ENCODE assay signal across 8 cellular contexts in genomic region chr2:131668794-131669532, GRCh38.
DNase-seq lines count a peak whose midpoint lies in the region; ATAC-seq, FAIRE-seq and TF ChIP-seq lines count a peak whose summit lies in the region.
"Not testable (repeated sequence)": the region's sequence is repeated elsewhere in the genome, so short reads cannot be mapped to it uniquely, and the experiment has no call there.

No MANE protein-coding gene starts in this region.

- TF ChIP-seq EP300 in GM12878 (IDR thresholded peaks at IDR 0.05; ENCODE audit: borderline replicate concordance in 1 of 2, control insufficient read depth in 1 of 2, low read depth in 2 of 2, low read length in 2 of 2) = peak in 1 of 2 experiments; percentile 63; a peak in 2 of 4 replicates

- WGBS in GM12878 (ENCODE audit: insufficient coverage, insufficient replicate concordance, low lambda C conversion rate, missing lambda C conversion rate) = 0% methylated on average over 5 of the region's 5 CpGs
- WGBS in testis, 2 donors = 27 to 29% methylated on average over 5 of the region's 5 CpGs

- not testable (repeated sequence) for TF ChIP-seq CTCF in HCT116 (IDR thresholded peaks at IDR 0.05 in 2 of 3, conservative IDR thresholded peaks at IDR 0.05 in 1 of 3; ENCODE audit: borderline replicate concordance in 1 of 3, insufficient read depth in 1 of 3, low read depth in 2 of 3, low read length in 2 of 3); RWPE2 (IDR thresholded peaks at IDR 0.05; ENCODE audit: poor library complexity, severe bottlenecking); GM12878 (IDR thresholded peaks at IDR 0.05 in 2 of 3, conservative IDR thresholded peaks at IDR 0.05 in 1 of 3; ENCODE audit: control insufficient read depth in 2 of 3, extremely low read depth in 1 of 3, insufficient read depth in 1 of 3, low read depth in 3 of 3, low read length in 3 of 3); fibroblast of pulmonary artery (IDR thresholded peaks at IDR 0.05; ENCODE audit: low read length, missing control alignments); lower lobe of right lung (IDR thresholded peaks at IDR 0.05); testis (IDR thresholded peaks at IDR 0.05)

- not testable (repeated sequence) for H3K36me3 ChIP-seq in CD8-positive, alpha-beta memory T cell (ENCODE audit: insufficient read depth, low read length); HCT116 (ENCODE audit: control insufficient read depth in 1 of 2, insufficient read depth in 2 of 2, low read length in 2 of 2); RWPE2 (ENCODE audit: low read depth); GM12878 (ENCODE audit: control insufficient read depth in 2 of 2, insufficient read depth in 2 of 2, low read length in 1 of 2); lower lobe of right lung; testis (ENCODE audit: low read depth, missing control alignments)

- intact Hi-C loops in HCT116 (cut with micrococcal nuclease); GM12878 (cut with micrococcal nuclease; ENCODE audit: unreplicated experiment); lower lobe of right lung (cut with DNase I); testis (cut with DNase I; ENCODE audit: low total_unique reads): not testable (repeated sequence)

- not testable (repeated sequence) for H3K9me3 ChIP-seq in CD8-positive, alpha-beta memory T cell (ENCODE audit: low read length); HCT116 (ENCODE audit: control insufficient read depth in 1 of 2, insufficient read depth in 1 of 2, low read depth in 1 of 2, low read length in 2 of 2); RWPE2 (ENCODE audit: severe bottlenecking); GM12878 (replicated peaks; ENCODE audit: control insufficient read depth, insufficient read depth, low read length); lower lobe of right lung; testis

- H3K27me3 ChIP-seq in CD8-positive, alpha-beta memory T cell (ENCODE audit: insufficient read depth, low read length, poor library complexity, severe bottlenecking); HCT116 (ENCODE audit: insufficient read depth, low read length); RWPE2 (ENCODE audit: insufficient read depth, poor library complexity, severe bottlenecking); GM12878 (replicated peaks in 1 of 2; ENCODE audit: control insufficient read depth in 2 of 2, insufficient read depth in 2 of 2, low read length in 1 of 2); testis: not testable (repeated sequence)
- peaks cover 17% of the 10 kb centered on the region for H3K27me3 ChIP-seq in lower lobe of right lung (ENCODE audit: low read depth)

- SMC1A ChIA-PET in GM12878 (lab: Charles Lee; ENCODE audit: uncharacterized antibody, unreplicated experiment) = interaction anchor here (0.7 to 1.2 kb wide), 2 partner anchors 13 to 22 kb away, joined by 3 to 4 read pairs; no protein-coding TSS in a partner anchor

- H3K9me2 ChIP-seq in HCT116 (ENCODE audit: insufficient read depth) = not testable (repeated sequence)

- not testable (repeated sequence) for TF ChIP-seq RAD21 in HCT116 (IDR thresholded peaks at IDR 0.05; ENCODE audit: low read depth)
- TF ChIP-seq RAD21 in GM12878 (IDR thresholded peaks at IDR 0.05; ENCODE audit: insufficient read depth, low read depth, low read length) = peak; percentile 30; the same call in 1 of the 2 replicates

- DNase-seq in CD8-positive, alpha-beta memory T cell; RWPE2 (ENCODE audit: low spot score): not testable (repeated sequence)
- DNase-seq in HCT116 (ENCODE audit: low read depth, low spot score) (peak; percentile 24), NCI-H146 (lab: John Stamatoyannopoulos, UW) (peak; percentile 23), GM12878 (ENCODE audit: low read depth, low spot score) (peak; percentile 73), fibroblast of pulmonary artery (ENCODE audit: low read depth) (peak; percentile 90), lower lobe of right lung (peak; percentile 51), testis (peak; percentile 83)

- H3K79me2 ChIP-seq in HCT116 (ENCODE audit: insufficient read depth, low read length); GM12878 (ENCODE audit: control insufficient read depth, insufficient read depth, low read length): not testable (repeated sequence)

- H2AFZ ChIP-seq in HCT116 (ENCODE audit: low read depth, low read length, poor library complexity, severe bottlenecking) (peak overlapping the region; percentile 35), GM12878 (ENCODE audit: control insufficient read depth, low read depth, low read length) (0 out of 2 replicates have a peak overlapping the region, but pooled peaks have one; percentile 23)

- H3K9ac ChIP-seq in HCT116 (ENCODE audit: low read length); GM12878 (ENCODE audit: control insufficient read depth, insufficient read depth, low read length): not testable (repeated sequence)

- not testable (repeated sequence) for H3K9me3 Mint-ChIP-seq in CD8-positive, alpha-beta memory T cell

- H3K4me3 Mint-ChIP-seq in CD8-positive, alpha-beta memory T cell = not testable (repeated sequence)

- POLR2A ChIA-PET in CD8-positive, alpha-beta memory T cell (lab: Charles Lee); HCT116 (lab: Charles Lee); GM12878 (lab: Charles Lee): not testable (repeated sequence)

- not testable (repeated sequence) for TF ChIP-seq POLR2A in HCT116 (IDR thresholded peaks at IDR 0.05; ENCODE audit: borderline replicate concordance, extremely low read depth, insufficient read depth, insufficient read length); GM12878 (IDR thresholded peaks at IDR 0.05; ENCODE audit: low read depth, low read length); testis (IDR thresholded peaks at IDR 0.05)

- H3K4me1 Mint-ChIP-seq in CD8-positive, alpha-beta memory T cell = peaks cover under 1 to 11% (median 1%) of the 10 kb centered on the region in 3 donors

- not testable (repeated sequence) for BruUV-seq in HCT116 (replicated peaks; lab: Mats Ljungman, UMichigan)
- BruUV-seq in GM12878 (replicated peaks; lab: Mats Ljungman, UMichigan) = TSS peak; percentile 70

- H3K27ac ChIP-seq in CD8-positive, alpha-beta memory T cell (ENCODE audit: low read depth, low read length) = peak overlapping the region; percentile 65
- H3K27ac ChIP-seq in HCT116 (ENCODE audit: low read depth, low read length) = peak overlapping the region; percentile 68
- peak overlapping the region; percentile 91 for H3K27ac ChIP-seq in RWPE2 (ENCODE audit: poor library complexity, severe bottlenecking)
- peak overlapping the region; percentile 67 for H3K27ac ChIP-seq in GM12878 (ENCODE audit: control insufficient read depth, insufficient read depth)
- not testable (repeated sequence) for H3K27ac ChIP-seq in lower lobe of right lung
- peak overlapping the region; percentile 83 to 93 for H3K27ac ChIP-seq in testis

- RAD21 ChIA-PET in HCT116 (lab: Charles Lee; ENCODE audit: low non-redundant PET in 1 of 2, low total read pairs in 2 of 2, uncharacterized antibody in 2 of 2, unreplicated experiment in 2 of 2) = not testable (repeated sequence)
- RAD21 ChIA-PET in GM12878 (lab: Charles Lee; ENCODE audit: unreplicated experiment) = interaction anchor here (2.6 kb wide), 1 partner anchor 13 kb away, joined by 10 read pairs; no protein-coding TSS in a partner anchor

- CTCF ChIA-PET in CD8-positive, alpha-beta memory T cell (lab: Charles Lee); HCT116 (lab: Charles Lee): not testable (repeated sequence)
- CTCF ChIA-PET in GM12878 (lab: Yijun Ruan, JAX) = interaction anchor here (1.6 kb wide), 1 partner anchor 13 kb away, joined by 7 read pairs; no protein-coding TSS in a partner anchor

- FAIRE-seq in GM12878 (lab: Jason Lieb, UNC) = not testable (repeated sequence)

- H3K27ac Mint-ChIP-seq in CD8-positive, alpha-beta memory T cell = not testable (repeated sequence)

- not testable (repeated sequence) for ATAC-seq in HCT116, lower lobe of right lung
- ATAC-seq in RWPE2 (ENCODE audit: low read depth) (peak; percentile 35), GM12878 (peak; percentile 27)

- H3K4me2 ChIP-seq in HCT116 (ENCODE audit: low read length) = peak overlapping the region; percentile 42
- H3K4me2 ChIP-seq in GM12878 (ENCODE audit: control insufficient read depth, insufficient read depth) = not testable (repeated sequence)

- H3K4me1 ChIP-seq in CD8-positive, alpha-beta memory T cell (ENCODE audit: insufficient read depth, low read length); RWPE2 (ENCODE audit: insufficient read depth, poor library complexity, severe bottlenecking): not testable (repeated sequence)
- H3K4me1 ChIP-seq in HCT116 (ENCODE audit: control insufficient read depth in 1 of 2, insufficient read depth in 2 of 2, low read length in 2 of 2) (peaks cover 7 to 29% of the 10 kb centered on the region in 2 experiments; a peak in 3 of 4 replicates), GM12878 (ENCODE audit: control insufficient read depth, insufficient read depth, low read length) (peaks cover 19% of the 10 kb centered on the region), lower lobe of right lung (peaks cover 20% of the 10 kb centered on the region), testis (peaks cover 47% of the 10 kb centered on the region)

- H4K20me1 ChIP-seq in HCT116 (ENCODE audit: insufficient read depth); GM12878 (ENCODE audit: control insufficient read depth, insufficient read depth): not testable (repeated sequence)

- peaks cover 25 to 28% of the 10 kb centered on the region in 2 donors for H3K27me3 Mint-ChIP-seq in CD8-positive, alpha-beta memory T cell

- H3K4me3 ChIP-seq in CD8-positive, alpha-beta memory T cell (ENCODE audit: low read length); HCT116 (replicated peaks in 1 of 2; ENCODE audit: low read depth in 1 of 2, low read length in 2 of 2); RWPE2 (ENCODE audit: severe bottlenecking); GM12878; fibroblast of pulmonary artery (replicated peaks; ENCODE audit: low read depth, low read length); lower lobe of right lung; testis: not testable (repeated sequence)

- not testable (repeated sequence) for H3K36me3 Mint-ChIP-seq in CD8-positive, alpha-beta memory T cell

- in situ Hi-C loops in GM12878 (cut with MboI) = not testable (repeated sequence)
